Comparison of ENCODE assay signal across 13 cellular contexts in genomic region chr3:50126287-50127211, GRCh38. TPM values are rescaled to one million over a fixed set of nuclear protein-coding genes. Genes with fewer than 3 reads are reported as not detected.
A peak's percentile ranks its signal among the peaks of the same experiment; 100 is the strongest.
DNase-seq lines count a peak whose midpoint lies in the region; ATAC-seq and TF ChIP-seq lines count a peak whose summit lies in the region.
"Had no signal": no experiment of that assay in that cellular context is flagged by ENCODE, and none has a peak within 500 bp of the region (broad histone marks: within the 10 kb centered on the region; RNA-seq: fewer than 3 reads in every experiment).

No MANE protein-coding gene starts in this region.

- DNase-seq in cardiac muscle cell (ENCODE audit: low read depth in 1 of 2, low spot score in 1 of 2) (peak; percentile 52 to 75), cardiac septum (ENCODE audit: low spot score) (no peak), amniotic epithelial cell (ENCODE audit: low read depth) (peak; percentile 71), kidney tubule cell (ENCODE audit: low spot score) (peak; percentile 50), GDM1 (lab: John Stamatoyannopoulos, UW) (no peak), DMS53 (lab: John Stamatoyannopoulos, UW) (no peak)
- DNase-seq: activated naive CD8-positive, alpha-beta T cell treated with anti-CD3 and anti-CD28 coated beads, Interleukin-2, amount 50 U/mL, for 24 hours; AML-193 had no signal

- H3K27me3 ChIP-seq in cardiac muscle cell, result no peaks in the 10 kb centered on the region

- TF ChIP-seq CTCF in cardiac muscle cell (IDR thresholded peaks at IDR 0.05; ENCODE audit: low read depth, low read length), result no peak

- intact Hi-C loops in cardiac septum (cut with DNase I), result no loop called here

- H3K27ac ChIP-seq in cardiac muscle cell, result no peak overlapping the region
- H3K27ac ChIP-seq: epithelial cell of prostate had no signal

- no peaks in the 10 kb centered on the region for H3K36me3 ChIP-seq in cardiac muscle cell

- no peaks in the 10 kb centered on the region for H3K9me3 ChIP-seq in cardiac muscle cell (ENCODE audit: low read depth)

- ATAC-seq in HG02759 (IDR thresholded peaks at IDR 0.05; ENCODE audit: unreplicated experiment), result no peak
- no peak for ATAC-seq in GM21786 (IDR thresholded peaks at IDR 0.05; ENCODE audit: unreplicated experiment)
- ATAC-seq: activated CD4-positive, CD25-positive, alpha-beta regulatory T cell treated with anti-CD3 and anti-CD28 coated beads, Interleukin-2, amount 50 U/mL, for 24 hours; activated naive CD8-positive, alpha-beta T cell treated with anti-CD3 and anti-CD28 coated beads, Interleukin-2, amount 50 U/mL, for 24 hours; GM12878 had no signal

- H3K4me3 ChIP-seq in cardiac muscle cell, result no peak overlapping the region
- H3K4me3 ChIP-seq: GM12878 had no signal

- peaks cover 29% of the 10 kb centered on the region for H3K4me1 ChIP-seq in cardiac muscle cell (ENCODE audit: low read depth)

RNA-seq across cellular contexts. Expression of gene SEMA3F, which starts 28.6 kb away (rescaled TPM):
- total RNA-seq in cardiac muscle cell (21.0 and 27.6 TPM in 2 replicates), cardiac septum (10.0 TPM)
- 20.0 and 21.8 TPM in 2 replicates for polyA plus RNA-seq in cardiac muscle cell

RNA-seq across cellular contexts. Expression of gene RBM5, which starts 37.8 kb away (rescaled TPM):
- total RNA-seq in cardiac muscle cell (189 and 439 TPM in 2 replicates), cardiac septum (85.3 TPM)
- polyA plus RNA-seq in cardiac muscle cell, result 130 and 172 TPM in 2 replicates

Comparison
In these comparisons a context has a peak if more than half of its experiments do, and no peak if none do; other contexts are left out.
1. DNase-seq: peak in cardiac muscle cell (2 of 2), amniotic epithelial cell (single experiment) and kidney tubule cell (single experiment); none in cardiac septum (single experiment), GDM1 (single experiment) and DMS53 (single experiment).